ENCODE assay signal across 19 cellular contexts in genomic region chrX:121008920-121009319, GRCh38. TPM values are rescaled to one million over a fixed set of nuclear protein-coding genes. Genes with fewer than 3 reads are reported as not detected.
DNase-seq lines count a peak whose midpoint lies in the region; ATAC-seq and TF ChIP-seq lines count a peak whose summit lies in the region.
"Had no signal": no experiment of that assay in that cellular context is flagged by ENCODE, and none has a peak within 500 bp of the region (broad histone marks: within the 10 kb centered on the region; RNA-seq: fewer than 3 reads in every experiment).

No MANE protein-coding gene starts in this region.

- H2AK5ac ChIP-seq in trophoblast cell (ENCODE audit: low read length): no peak overlapping the region

- no peak overlapping the region for H3K27ac Mint-ChIP-seq in activated naive CD8-positive, alpha-beta T cell treated with anti-CD3 and anti-CD28 coated beads for 36 hours
- H3K27ac Mint-ChIP-seq: CD4-positive, CD25-positive, alpha-beta regulatory T cell; H9 had no signal

- peak; percentile 2 for DNase-seq in Ammon's horn (ENCODE audit: low spot score)
- DNase-seq in amniotic epithelial cell (ENCODE audit: low read depth): peak; percentile 33
- DNase-seq in fibroblast of the aortic adventitia (ENCODE audit: low read depth): peak; percentile 2
- no peak for DNase-seq in trophoblast cell
- no peak for DNase-seq in activated naive CD8-positive, alpha-beta T cell treated with anti-CD3 and anti-CD28 coated beads for 36 hours
- DNase-seq: AML-193; Calu3; CD4-positive, CD25-positive, alpha-beta regulatory T cell; H9; IMR-90; Kasumi-1; NCI-H1417; NCI-H1930; NCI-H2171 treated with DMSO at 0.1 percent for 48 hours; NCI-H510A; NCI-H82 had no signal

- no peaks in the 10 kb centered on the region for H3K27me3 Mint-ChIP-seq in activated naive CD8-positive, alpha-beta T cell treated with anti-CD3 and anti-CD28 coated beads for 36 hours
- H3K27me3 Mint-ChIP-seq: CD4-positive, CD25-positive, alpha-beta regulatory T cell had no signal

- H3K4ac ChIP-seq in trophoblast cell (ENCODE audit: low read depth, low read length): no peak overlapping the region

- no peaks in the 10 kb centered on the region for H3K9me3 ChIP-seq in trophoblast cell (ENCODE audit: insufficient read depth, low read depth, low read length)

- H3K23ac ChIP-seq in trophoblast cell (ENCODE audit: low read length): no peak overlapping the region

- H2BK5ac ChIP-seq in trophoblast cell (ENCODE audit: low read depth, low read length, poor library complexity): no peak overlapping the region

- no peak overlapping the region for H3K4me3 Mint-ChIP-seq in activated naive CD8-positive, alpha-beta T cell treated with anti-CD3 and anti-CD28 coated beads for 36 hours
- H3K4me3 Mint-ChIP-seq: CD4-positive, CD25-positive, alpha-beta regulatory T cell; H9 had no signal

- no peaks in the 10 kb centered on the region for H3K79me2 ChIP-seq in trophoblast cell (ENCODE audit: control insufficient read depth, insufficient read depth, low read length, poor library complexity)

- H4K8ac ChIP-seq in trophoblast cell (ENCODE audit: low read depth, low read length): no peak overlapping the region

- H3K36me3 ChIP-seq in trophoblast cell (ENCODE audit: control insufficient read depth in 1 of 2, insufficient read depth in 2 of 2, low read length in 2 of 2): no peaks in the 10 kb centered on the region

- H3K27ac ChIP-seq in trophoblast cell (ENCODE audit: low read depth, low read length): no peak overlapping the region

- H3K79me1 ChIP-seq in trophoblast cell (ENCODE audit: low read length): no peaks in the 10 kb centered on the region

- ATAC-seq in GM19328 (IDR thresholded peaks at IDR 0.05; ENCODE audit: unreplicated experiment): no peak
- no peak for ATAC-seq in HG03095 (IDR thresholded peaks at IDR 0.05; ENCODE audit: unreplicated experiment)

- no peak overlapping the region for H2BK120ac ChIP-seq in trophoblast cell (ENCODE audit: insufficient read depth, low read length, poor library complexity)

- H3K4me1 Mint-ChIP-seq in activated naive CD8-positive, alpha-beta T cell treated with anti-CD3 and anti-CD28 coated beads for 36 hours: no peaks in the 10 kb centered on the region
- H3K4me1 Mint-ChIP-seq: CD4-positive, CD25-positive, alpha-beta regulatory T cell had no signal

- no peaks in the 10 kb centered on the region for H3K27me3 ChIP-seq in trophoblast cell (ENCODE audit: insufficient read depth, low read length)

- H2BK12ac ChIP-seq in trophoblast cell (ENCODE audit: low read length): no peak overlapping the region

- no peak overlapping the region for H3K9ac ChIP-seq in trophoblast cell (ENCODE audit: low read length)

- TF ChIP-seq CTCF in fibroblast of the aortic adventitia (IDR thresholded peaks at IDR 0.05; ENCODE audit: insufficient read depth, low read length): no peak

- H3K9me3 Mint-ChIP-seq in activated naive CD8-positive, alpha-beta T cell treated with anti-CD3 and anti-CD28 coated beads for 36 hours: peaks cover 2% of the 10 kb centered on the region

- H3K4me1 ChIP-seq in trophoblast cell (ENCODE audit: control insufficient read depth in 1 of 2, insufficient read depth in 2 of 2, low read length in 2 of 2): peaks cover 1 to 2% of the 10 kb centered on the region in 2 experiments

- no peak overlapping the region for H4K12ac ChIP-seq in trophoblast cell (ENCODE audit: low read depth, low read length)

- peak overlapping the region; percentile 6 for H4K91ac ChIP-seq in trophoblast cell (ENCODE audit: low read depth, low read length)

- H3K36me3 Mint-ChIP-seq in activated naive CD8-positive, alpha-beta T cell treated with anti-CD3 and anti-CD28 coated beads for 36 hours: no peaks in the 10 kb centered on the region
- H3K36me3 Mint-ChIP-seq: CD4-positive, CD25-positive, alpha-beta regulatory T cell had no signal

- H3K4me3 ChIP-seq in fibroblast of the aortic adventitia (ENCODE audit: low read depth, low read length) (no peak overlapping the region), trophoblast cell (ENCODE audit: low read depth, low read length) (no peak overlapping the region)

- H3K14ac ChIP-seq in trophoblast cell (ENCODE audit: low read length): no peak overlapping the region

- H3K4me2 ChIP-seq in trophoblast cell (ENCODE audit: low read length): no peak overlapping the region

- WGBS in trophoblast cell (ENCODE audit: extremely low coverage, insufficient coverage, insufficient read length): no CpG with 5 or more reads among the region's 1 CpG

- no peak overlapping the region for H2AFZ ChIP-seq in trophoblast cell (ENCODE audit: insufficient read depth, low read length, poor library complexity)

- no peak overlapping the region for H3K18ac ChIP-seq in trophoblast cell (ENCODE audit: low read length)

RNA-seq across cellular contexts. Expression of gene CT47A1, which starts 23.4 kb away (rescaled TPM):
- total RNA-seq in fibroblast of the aortic adventitia (ENCODE audit: low replicate concordance): not detected in 2 replicates
- polyA plus RNA-seq in trophoblast cell (2013): not detected in 2 replicates
- not detected for total RNA-seq in activated naive CD8-positive, alpha-beta T cell treated with anti-CD3 and anti-CD28 coated beads for 36 hours
- total RNA-seq: A673; Calu3; CD4-positive, CD25-positive, alpha-beta regulatory T cell; H9; IMR-90 had no signal
- polyA plus RNA-seq: CD4-positive, CD25-positive, alpha-beta regulatory T cell; IMR-90 had no signal

RNA-seq across cellular contexts. Expression of gene CT47A2, which starts 28.2 kb away (rescaled TPM):
- not detected in 2 replicates for total RNA-seq in fibroblast of the aortic adventitia (ENCODE audit: low replicate concordance)
- not detected in 2 replicates for polyA plus RNA-seq in trophoblast cell (2013)
- not detected for total RNA-seq in activated naive CD8-positive, alpha-beta T cell treated with anti-CD3 and anti-CD28 coated beads for 36 hours
- total RNA-seq: A673; Calu3; CD4-positive, CD25-positive, alpha-beta regulatory T cell; H9; IMR-90 had no signal
- polyA plus RNA-seq: CD4-positive, CD25-positive, alpha-beta regulatory T cell; IMR-90 had no signal

RNA-seq across cellular contexts. Expression of gene CT47A3, which starts 33.1 kb away (rescaled TPM):
- not detected in 2 replicates for total RNA-seq in fibroblast of the aortic adventitia (ENCODE audit: low replicate concordance)
- polyA plus RNA-seq in trophoblast cell (2013): not detected in 2 replicates
- total RNA-seq in activated naive CD8-positive, alpha-beta T cell treated with anti-CD3 and anti-CD28 coated beads for 36 hours: not detected
- total RNA-seq: A673; Calu3; CD4-positive, CD25-positive, alpha-beta regulatory T cell; H9; IMR-90 had no signal
- polyA plus RNA-seq: CD4-positive, CD25-positive, alpha-beta regulatory T cell; IMR-90 had no signal

RNA-seq across cellular contexts. Expression of gene CT47A4, which starts 37.9 kb away (rescaled TPM):
- not detected in 2 replicates for total RNA-seq in fibroblast of the aortic adventitia (ENCODE audit: low replicate concordance)
- not detected in 2 replicates for polyA plus RNA-seq in trophoblast cell (2013)
- total RNA-seq in activated naive CD8-positive, alpha-beta T cell treated with anti-CD3 and anti-CD28 coated beads for 36 hours: not detected
- total RNA-seq: A673; Calu3; CD4-positive, CD25-positive, alpha-beta regulatory T cell; H9; IMR-90 had no signal
- polyA plus RNA-seq: CD4-positive, CD25-positive, alpha-beta regulatory T cell; IMR-90 had no signal

RNA-seq across cellular contexts. Expression of gene GLUD2, which starts 38.5 kb away (rescaled TPM):
- 1.4 and 5.4 TPM in 2 replicates for total RNA-seq in fibroblast of the aortic adventitia (ENCODE audit: low replicate concordance)
- 0.65 and 0.68 TPM in 2 replicates for polyA plus RNA-seq in trophoblast cell (2013)
- total RNA-seq in activated naive CD8-positive, alpha-beta T cell treated with anti-CD3 and anti-CD28 coated beads for 36 hours: under 1 TPM; 0.14 to 0.21 TPM

Comparison
In these comparisons a context has a peak if more than half of its experiments do, and no peak if none do; other contexts are left out.
1. DNase-seq: peak in Ammon's horn (single experiment), amniotic epithelial cell (single experiment) and fibroblast of the aortic adventitia (single experiment); none in trophoblast cell (0 of 2) and activated naive CD8-positive, alpha-beta T cell treated with anti-CD3 and anti-CD28 coated beads for 36 hours (single experiment).